In genomic region chr5:25995209-25995608, GRCh38 we compare ENCODE assay signal across 7 cellular contexts.
"Had no signal": no experiment of that assay in that cellular context is flagged by ENCODE, and none has a peak within 500 bp of the region (broad histone marks: within the 10 kb centered on the region; RNA-seq: fewer than 3 reads in every experiment).

No MANE protein-coding gene starts in this region.

- H3K27ac ChIP-seq: HL-60 had no signal

- ATAC-seq: HepG2, K562 had no signal

- H3K4me3 ChIP-seq: K562 had no signal

- DNase-seq: IMR-90, KBM-7, KG1 had no signal

- FAIRE-seq: HepG2, HTR-8/SVneo, K562 had no signal
